Comparison of ENCODE assay signal across 8 cellular contexts in genomic region chr5:134289509-134290113, GRCh38.
DNase-seq lines count a peak whose midpoint lies in the region; ATAC-seq and TF ChIP-seq lines count a peak whose summit lies in the region.

No MANE protein-coding gene starts in this region.

- no peaks in the 10 kb centered on the region for H3K27me3 Mint-ChIP-seq in Calu3 (ENCODE audit: unreplicated experiment)
- no peaks in the 10 kb centered on the region for H3K27me3 Mint-ChIP-seq in activated T-helper 17 cell treated with anti-CD3 and anti-CD28 coated beads, Interleukin-2, amount 50 U/mL, for 72 hours

- H3K4me1 Mint-ChIP-seq in Calu3 (ENCODE audit: low read depth, unreplicated experiment), result peaks cover under 1% of the 10 kb centered on the region
- H3K4me1 Mint-ChIP-seq in activated T-helper 17 cell treated with anti-CD3 and anti-CD28 coated beads, Interleukin-2, amount 50 U/mL, for 72 hours, result no peaks in the 10 kb centered on the region

- BruUV-seq in Calu3 (replicated peaks; lab: Mats Ljungman, UMichigan), result no TSS peak

- no peak overlapping the region for H3K4me3 Mint-ChIP-seq in Calu3 (ENCODE audit: low read depth, unreplicated experiment)
- no peak overlapping the region for H3K4me3 Mint-ChIP-seq in activated T-helper 17 cell treated with anti-CD3 and anti-CD28 coated beads, Interleukin-2, amount 50 U/mL, for 72 hours

- TF ChIP-seq CTCF in Calu3 (IDR thresholded peaks at IDR 0.05; ENCODE audit: unreplicated experiment), result peak; percentile 80

- CTCF ChIA-PET in Calu3 (lab: Charles Lee), result interaction anchor here (0.6 to 2.7 kb wide), 13 partner anchors 10 to 298 kb away, joined by 3 to 22 read pairs (median 4); partner anchors contain the start of genes PPP2CA and SKP1

- ATAC-seq in HG02798 (IDR thresholded peaks at IDR 0.05; ENCODE audit: poor library complexity, unreplicated experiment) (peak; percentile 57), GM18520 (IDR thresholded peaks at IDR 0.05; ENCODE audit: unreplicated experiment) (no peak), GM18867 (IDR thresholded peaks at IDR 0.05; ENCODE audit: unreplicated experiment) (no peak)
- peak; percentile 79 for ATAC-seq in activated T-helper 17 cell treated with anti-CD3 and anti-CD28 coated beads, Interleukin-2, amount 50 U/mL, for 72 hours (replicated peaks)

- intact Hi-C loops in Calu3 (cut with micrococcal nuclease; ENCODE audit: unreplicated experiment), result loop anchor here (1.0 to 10.0 kb wide), 5 partner anchors 42 to 265 kb away; no protein-coding TSS in a partner anchor

- peaks cover 4% of the 10 kb centered on the region for H3K9me3 Mint-ChIP-seq in Calu3 (ENCODE audit: low read depth, unreplicated experiment)
- H3K9me3 Mint-ChIP-seq in activated T-helper 17 cell treated with anti-CD3 and anti-CD28 coated beads, Interleukin-2, amount 50 U/mL, for 72 hours, result no peaks in the 10 kb centered on the region

- no peaks in the 10 kb centered on the region for H3K36me3 Mint-ChIP-seq in Calu3 (ENCODE audit: insufficient read depth, unreplicated experiment)
- no peaks in the 10 kb centered on the region for H3K36me3 Mint-ChIP-seq in activated T-helper 17 cell treated with anti-CD3 and anti-CD28 coated beads, Interleukin-2, amount 50 U/mL, for 72 hours (ENCODE audit: low read depth)

- no peak overlapping the region for H3K27ac Mint-ChIP-seq in Calu3 (ENCODE audit: unreplicated experiment)
- H3K27ac Mint-ChIP-seq in activated T-helper 17 cell treated with anti-CD3 and anti-CD28 coated beads, Interleukin-2, amount 50 U/mL, for 72 hours, result no peak overlapping the region

- peak; percentile 79 for DNase-seq in Calu3
- peak; percentile 58 for DNase-seq in NOMO-1 treated with DMSO at 0.1 percent for 48 hours (lab: John Stamatoyannopoulos, UW; ENCODE audit: unreplicated experiment)
- DNase-seq in foreskin melanocyte, result peak; percentile 60
- DNase-seq in nucleus accumbens (lab: John Stamatoyannopoulos, UW), result peak in 39 of 56 donors; percentile 1 to 65 (median 26)

Comparison
In these comparisons a context has a peak if more than half of its experiments do, and no peak if none do; other contexts are left out.
1. DNase-seq: peak in every context shown above with its lines; median percentile 79 in Calu3; 60 in foreskin melanocyte; 58 in NOMO-1 treated with DMSO at 0.1 percent for 48 hours; 26 in nucleus accumbens.
2. ATAC-seq: peak in HG02798 (single experiment) and activated T-helper 17 cell treated with anti-CD3 and anti-CD28 coated beads, Interleukin-2, amount 50 U/mL, for 72 hours (single experiment); none in GM18520 (single experiment) and GM18867 (single experiment).